ENCODE assay signal across 8 cellular contexts in the genomic region with DNA sequence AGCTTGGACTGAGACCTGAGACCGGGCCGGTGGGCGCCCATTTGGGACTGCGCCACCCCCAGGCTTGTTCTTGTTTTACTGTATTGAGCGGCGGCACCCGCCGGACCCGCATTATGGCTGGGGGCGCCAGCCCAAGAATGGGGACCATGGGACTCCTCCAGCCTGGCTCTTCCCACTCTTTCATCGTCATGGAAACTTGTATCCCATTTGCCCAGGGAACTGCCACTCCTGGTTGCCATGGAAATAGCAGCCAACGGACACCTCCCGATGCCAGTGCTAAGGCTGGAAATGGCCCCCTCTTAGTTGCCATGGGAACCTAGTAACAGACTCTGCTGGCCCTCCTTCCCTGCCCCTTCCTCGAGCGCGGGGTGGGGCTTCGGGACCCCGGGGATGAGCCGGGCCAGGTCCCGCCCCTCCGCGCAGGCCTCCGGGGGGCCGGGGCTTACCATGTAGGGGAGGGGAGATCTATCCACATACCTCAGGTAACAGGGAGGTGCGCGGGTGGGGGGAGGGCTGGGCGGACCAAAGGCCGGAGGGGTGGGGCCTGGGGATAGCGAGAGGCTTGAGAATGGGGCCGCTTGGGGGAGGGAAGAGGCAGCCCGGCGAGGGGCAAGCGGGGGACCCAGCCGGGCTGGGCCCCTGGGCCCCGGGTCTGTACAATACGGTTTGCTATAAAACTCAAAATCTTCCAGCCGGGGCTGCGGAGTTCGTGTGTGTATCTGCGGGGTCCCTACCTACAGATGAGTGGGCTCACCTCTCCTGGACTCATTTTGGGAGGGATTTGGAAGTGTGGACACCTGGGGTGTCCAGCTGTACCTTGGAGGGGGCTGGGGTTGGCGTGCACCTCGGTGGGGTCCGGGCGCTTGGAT. TPM values are rescaled to one million over a fixed set of nuclear protein-coding genes. Genes with fewer than 3 reads are reported as not detected.
DNase-seq lines count a peak whose midpoint lies in the region; ATAC-seq, FAIRE-seq and TF ChIP-seq lines count a peak whose summit lies in the region.

No MANE protein-coding gene starts in this region.

- H3K9me3 Mint-ChIP-seq in activated CD4-positive, alpha-beta memory T cell treated with anti-CD3 and anti-CD28 coated beads for 36 hours: no peaks in the 10 kb centered on the region

- H3K4me1 ChIP-seq in Loucy (ENCODE audit: insufficient read depth, low read length, poor library complexity, severe bottlenecking): peaks cover 22% of the 10 kb centered on the region

- TF ChIP-seq CTCF in Loucy (conservative IDR thresholded peaks at IDR 0.05; ENCODE audit: low read length): no peak
- TF ChIP-seq CTCF in fibroblast of pulmonary artery (IDR thresholded peaks at IDR 0.05; ENCODE audit: low read length, missing control alignments): no peak

- no peak for FAIRE-seq in urothelium cell line (lab: Jason Lieb, UNC)

- intact Hi-C loops in activated CD4-positive, alpha-beta memory T cell treated with anti-CD3 and anti-CD28 coated beads for 36 hours (cut with micrococcal nuclease): no loop called here

- peaks cover 23% of the 10 kb centered on the region for H3K79me2 ChIP-seq in Loucy (ENCODE audit: insufficient read depth, low read length)

- H3K4me3 ChIP-seq in Loucy (ENCODE audit: low read length, poor library complexity, severe bottlenecking): peak overlapping the region; percentile 90
- peak overlapping the region; percentile 66 for H3K4me3 ChIP-seq in fibroblast of pulmonary artery (replicated peaks; ENCODE audit: low read depth, low read length)

- POLR2A ChIA-PET in activated CD4-positive, alpha-beta memory T cell treated with anti-CD3 and anti-CD28 coated beads for 36 hours (lab: Charles Lee): interaction anchor here (1.6 kb wide), 1 partner anchor 13 kb away, joined by 3 read pairs; no protein-coding TSS in a partner anchor

- peak; percentile 98 for DNase-seq in Ammon's horn (ENCODE audit: low spot score)
- peak; percentile 24 for DNase-seq in activated CD4-positive, alpha-beta memory T cell treated with anti-CD3 and anti-CD28 coated beads for 36 hours
- peak; percentile 99 for DNase-seq in fibroblast of pulmonary artery (ENCODE audit: low read depth)
- DNase-seq in myocyte (ENCODE audit: low read depth): peak; percentile 94
- DNase-seq in urothelium cell line (ENCODE audit: low spot score): peak; percentile 87

- peaks cover 9% of the 10 kb centered on the region for H3K36me3 Mint-ChIP-seq in activated CD4-positive, alpha-beta memory T cell treated with anti-CD3 and anti-CD28 coated beads for 36 hours

- no peaks in the 10 kb centered on the region for H3K9me3 ChIP-seq in Loucy (ENCODE audit: insufficient read depth, low read depth, low read length)

- H3K4me1 Mint-ChIP-seq in activated CD4-positive, alpha-beta memory T cell treated with anti-CD3 and anti-CD28 coated beads for 36 hours (ENCODE audit: low read depth): peaks cover 13% of the 10 kb centered on the region

- H3K27me3 ChIP-seq in Loucy (ENCODE audit: insufficient read depth, low read length, poor library complexity, severe bottlenecking): peaks cover 7% of the 10 kb centered on the region

- no peaks in the 10 kb centered on the region for H3K9me2 ChIP-seq in Loucy (replicated peaks; ENCODE audit: low read depth, low read length)

- H3F3A ChIP-seq in Loucy (ENCODE audit: low read depth): no peaks in the 10 kb centered on the region

- peak overlapping the region; percentile 84 for H3K4me2 ChIP-seq in Loucy (ENCODE audit: low read depth, low read length, poor library complexity, severe bottlenecking)

- TF ChIP-seq POLR2A in GM18505 (IDR thresholded peaks at IDR 0.05; ENCODE audit: borderline replicate concordance, extremely low read depth, insufficient read depth, insufficient read length): no peak

- no peaks in the 10 kb centered on the region for H3K27me3 Mint-ChIP-seq in activated CD4-positive, alpha-beta memory T cell treated with anti-CD3 and anti-CD28 coated beads for 36 hours

- no peak overlapping the region for H2AFZ ChIP-seq in Loucy (ENCODE audit: low read length)

- H3K36me3 ChIP-seq in Loucy (ENCODE audit: insufficient read depth, low read length): peaks cover 19% of the 10 kb centered on the region

- peaks cover 3% of the 10 kb centered on the region for H4K20me1 ChIP-seq in Loucy (ENCODE audit: insufficient read depth, low read length, poor library complexity, severe bottlenecking)

- CTCF ChIA-PET in activated CD4-positive, alpha-beta memory T cell treated with anti-CD3 and anti-CD28 coated beads for 36 hours (lab: Charles Lee): interaction anchor here (1.2 kb wide), 1 partner anchor 103 kb away, joined by 4 read pairs; no protein-coding TSS in a partner anchor

- ATAC-seq in GM18505 (IDR thresholded peaks at IDR 0.05; ENCODE audit: unreplicated experiment) (peak; percentile 13), GM21423 (IDR thresholded peaks at IDR 0.05; ENCODE audit: unreplicated experiment) (no peak)

- H3K4me3 Mint-ChIP-seq in activated CD4-positive, alpha-beta memory T cell treated with anti-CD3 and anti-CD28 coated beads for 36 hours: peak overlapping the region; percentile 83

- H3K27ac Mint-ChIP-seq in activated CD4-positive, alpha-beta memory T cell treated with anti-CD3 and anti-CD28 coated beads for 36 hours: no peak overlapping the region

- peak overlapping the region; percentile 99 for H3K9ac ChIP-seq in Loucy (ENCODE audit: low read depth, low read length, poor library complexity, severe bottlenecking)

RNA-seq across cellular contexts. Expression of gene ORAI3, which starts 0.5 kb away (rescaled TPM):
- total RNA-seq in activated CD4-positive, alpha-beta memory T cell treated with anti-CD3 and anti-CD28 coated beads for 36 hours: 1 to 10 TPM; 9.6 to 9.7 TPM
- total RNA-seq in myocyte: 53.9 and 60.0 TPM in 2 replicates
- 35.5 TPM for polyA plus RNA-seq in myocyte (2012)

RNA-seq across cellular contexts. Expression of gene SETD1A, which starts 9.2 kb away (rescaled TPM):
- 10 to 100 TPM; 16.4 to 17.4 TPM for total RNA-seq in activated CD4-positive, alpha-beta memory T cell treated with anti-CD3 and anti-CD28 coated beads for 36 hours
- total RNA-seq in myocyte: 3.3 and 5.8 TPM in 2 replicates
- polyA plus RNA-seq in myocyte (2012): 13.6 TPM

RNA-seq across cellular contexts. Expression of gene FBXL19, which starts 24.9 kb away (rescaled TPM):
- 10 to 100 TPM; 21.0 to 22.2 TPM for total RNA-seq in activated CD4-positive, alpha-beta memory T cell treated with anti-CD3 and anti-CD28 coated beads for 36 hours
- 11.6 and 14.9 TPM in 2 replicates for total RNA-seq in myocyte
- polyA plus RNA-seq in myocyte (2012): 12.7 TPM

RNA-seq across cellular contexts. Expression of gene HSD3B7, which starts 36.7 kb away (rescaled TPM):
- total RNA-seq in activated CD4-positive, alpha-beta memory T cell treated with anti-CD3 and anti-CD28 coated beads for 36 hours: 1 to 10 TPM; 2.2 TPM
- total RNA-seq in myocyte: 98.3 and 128 TPM in 2 replicates
- polyA plus RNA-seq in myocyte (2012): 33.2 TPM

RNA-seq across cellular contexts. Expression of gene CTF1, which starts 51.9 kb away (rescaled TPM):
- under 1 TPM; 0.22 to 0.43 TPM for total RNA-seq in activated CD4-positive, alpha-beta memory T cell treated with anti-CD3 and anti-CD28 coated beads for 36 hours
- total RNA-seq in myocyte: 4.2 and 5.6 TPM in 2 replicates
- 10.2 TPM for polyA plus RNA-seq in myocyte (2012)

Comparison
In these comparisons a context has a peak if more than half of its experiments do, and no peak if none do; other contexts are left out.
1. DNase-seq: peak in every context shown above with its lines; median percentile 99 in fibroblast of pulmonary artery; 98 in Ammon's horn; 94 in myocyte; 87 in urothelium cell line; 24 in activated CD4-positive, alpha-beta memory T cell treated with anti-CD3 and anti-CD28 coated beads for 36 hours.